In genomic region chr3:48463703-48464102, GRCh38 we compare ENCODE assay signal across 30 cellular contexts. TPM values are rescaled to one million over a fixed set of nuclear protein-coding genes. Genes with fewer than 3 reads are reported as not detected.
DNase-seq lines count a peak whose midpoint lies in the region; ATAC-seq and TF ChIP-seq lines count a peak whose summit lies in the region.
"Had no signal": no experiment of that assay in that cellular context is flagged by ENCODE, and none has a peak within 500 bp of the region (broad histone marks: within the 10 kb centered on the region; RNA-seq: fewer than 3 reads in every experiment).

No MANE protein-coding gene starts in this region.

- H3K36me3 Mint-ChIP-seq in activated CD8-positive, alpha-beta T cell treated with anti-CD3 and anti-CD28 coated beads, Interleukin-2, amount 10 ng/mL, durations not matched to agents 7 days and 5 days (ENCODE audit: low read depth), result peaks cover 61% of the 10 kb centered on the region
- H3K36me3 Mint-ChIP-seq in activated CD8-positive, alpha-beta T cell treated with anti-CD3 and anti-CD28 coated beads for 36 hours (ENCODE audit: low read depth), result peaks cover 41% of the 10 kb centered on the region
- peaks cover 13% of the 10 kb centered on the region for H3K36me3 Mint-ChIP-seq in HFFc6 (ENCODE audit: low read depth)

- no peaks in the 10 kb centered on the region; the same call in 1 of the 2 replicates for H4K20me1 ChIP-seq in OCI-LY7 (ENCODE audit: insufficient read depth, low read length)

- DNase-seq in activated CD8-positive, alpha-beta T cell treated with anti-CD3 and anti-CD28 coated beads, Interleukin-2, amount 10 ng/mL, durations not matched to agents 7 days and 5 days, result no peak
- no peak for DNase-seq in activated CD8-positive, alpha-beta T cell treated with anti-CD3 and anti-CD28 coated beads for 36 hours
- DNase-seq in HFFc6, result no peak
- peak; percentile 70 for DNase-seq in spleen
- no peak for DNase-seq in T-helper 9 cell
- no peak for DNase-seq in WERI-Rb-1
- no peak for DNase-seq in OCI-LY7 (ENCODE audit: low spot score)
- DNase-seq: activated CD4-positive, alpha-beta memory T cell treated with anti-CD3 and anti-CD28 coated beads for 36 hours; activated CD4-positive, CD25-positive, alpha-beta regulatory T cell treated with anti-CD3 and anti-CD28 coated beads, Interleukin-2, amount 50 U/mL, for 72 hours; activated CD8-positive, alpha-beta memory T cell treated with anti-CD3 and anti-CD28 coated beads, Interleukin-2, amount 50 U/mL, for 48 hours; anterior cingulate cortex; CD4-positive, alpha-beta memory T cell; effector CD4-positive, alpha-beta T cell; GOT3; hypothalamus; left lung; MG63; NCI-H1105; NCI-H187; NCI-H510A treated with DMSO at 0.1 percent for 48 hours; right lobe of liver; RPMI8226; stimulated activated CD4-positive, alpha-beta T cell treated with anti-CD3 and anti-CD28 coated beads, Interleukin-12 subunit alpha, Interleukin-12 subunit beta, amount 100 ng/mL, for 4 hours; stimulated activated CD4-positive, alpha-beta T cell treated with anti-CD3 and anti-CD28 coated beads, Interleukin-2, amount 100 ng/mL, for 48 hours; transverse colon had no signal

- 80 to 83% methylated on average over 1 of the region's 9 CpGs for WGBS in gastroesophageal sphincter (ENCODE audit: low coverage in 1 of 2), 2 donors
- WGBS in spleen, 5 donors, result 78 to 97% (median 82%) methylated on average over 6 to 9 of the region's 9 CpGs

- no peak overlapping the region for H2AFZ ChIP-seq in OCI-LY7 (ENCODE audit: low read length)

- H3K27ac ChIP-seq in gastroesophageal sphincter (peak overlapping the region in 3 of 4 donors; percentile 97 to 98 (median 97)), spleen (peak overlapping the region in 2 of 8 donors; percentile 92 to 99), WERI-Rb-1 (no peak overlapping the region), OCI-LY7 (ENCODE audit: low read depth, low read length, poor library complexity, severe bottlenecking) (no peak overlapping the region)
- H3K27ac ChIP-seq: epithelial cell of prostate, right lobe of liver had no signal

- no TSS peak for BruUV-seq in OCI-LY7 (replicated peaks; lab: Mats Ljungman, UMichigan)

- H3K27me3 ChIP-seq in gastroesophageal sphincter (no peaks in the 10 kb centered on the region), spleen (replicated peaks in 1 of 7) (no peaks in the 10 kb centered on the region), WERI-Rb-1 (ENCODE audit: insufficient read depth, low read depth, severe bottlenecking) (no peaks in the 10 kb centered on the region)
- H3K27me3 ChIP-seq: left lung, MG63, right lobe of liver, transverse colon had no signal

- no peaks in the 10 kb centered on the region for H3K9me2 ChIP-seq in OCI-LY7 (ENCODE audit: insufficient read depth, low read length)

- no peak for TF ChIP-seq EP300 in gastroesophageal sphincter (IDR thresholded peaks at IDR 0.05)

- POLR2A ChIA-PET in activated CD8-positive, alpha-beta T cell treated with anti-CD3 and anti-CD28 coated beads, Interleukin-2, amount 10 ng/mL, durations not matched to agents 7 days and 5 days (lab: Charles Lee), result interaction anchor here (0.8 to 2.1 kb wide), 5 partner anchors 9 to 51 kb away, joined by 3 to 8 read pairs (median 5); partner anchors contain the start of genes ATRIP, CCDC51 and TMA7
- POLR2A ChIA-PET in activated CD8-positive, alpha-beta T cell treated with anti-CD3 and anti-CD28 coated beads for 36 hours (lab: Charles Lee), result interaction anchor here (0.8 to 1.6 kb wide), 4 partner anchors 9 to 30 kb away, joined by 3 to 8 read pairs (median 4); partner anchors contain the start of gene ATRIP
- POLR2A ChIA-PET in OCI-LY7 (lab: Charles Lee), result interaction anchor here (0.6 to 1.6 kb wide), 2 partner anchors 9 to 441 kb away, joined by 3 to 5 read pairs; no protein-coding TSS in a partner anchor

- H3K36me3 ChIP-seq in gastroesophageal sphincter (peaks cover 0 to 66% of the 10 kb centered on the region in 2 donors), spleen (peaks cover 0 to 85% (median 45%) of the 10 kb centered on the region in 6 donors), WERI-Rb-1 (peaks cover 46% of the 10 kb centered on the region), OCI-LY7 (ENCODE audit: insufficient read depth, low read length) (peaks cover 58% of the 10 kb centered on the region)

- no peaks in the 10 kb centered on the region for H3K9me3 Mint-ChIP-seq in activated CD8-positive, alpha-beta T cell treated with anti-CD3 and anti-CD28 coated beads, Interleukin-2, amount 10 ng/mL, durations not matched to agents 7 days and 5 days (ENCODE audit: insufficient read depth)
- no peaks in the 10 kb centered on the region for H3K9me3 Mint-ChIP-seq in activated CD8-positive, alpha-beta T cell treated with anti-CD3 and anti-CD28 coated beads for 36 hours
- H3K9me3 Mint-ChIP-seq in HFFc6, result no peaks in the 10 kb centered on the region
- H3K9me3 Mint-ChIP-seq: activated CD4-positive, alpha-beta memory T cell treated with anti-CD3 and anti-CD28 coated beads for 36 hours; activated naive CD4-positive, alpha-beta T cell treated with anti-CD3 and anti-CD28 coated beads, Interleukin-2, amount 50 U/mL, for 72 hours; CD4-positive, alpha-beta memory T cell; mesothelial cell of epicardium had no signal

- TF ChIP-seq CTCF in activated CD8-positive, alpha-beta T cell treated with anti-CD3 and anti-CD28 coated beads for 36 hours (IDR thresholded peaks at IDR 0.05), result no peak
- TF ChIP-seq CTCF in HFFc6 (IDR thresholded peaks at IDR 0.05), result no peak
- no peak for TF ChIP-seq CTCF in gastroesophageal sphincter (IDR thresholded peaks at IDR 0.05)
- TF ChIP-seq CTCF in spleen (IDR thresholded peaks at IDR 0.05 in 8 of 11, conservative IDR thresholded peaks at IDR 0.05 in 3 of 11), result no peak
- no peak for TF ChIP-seq CTCF in WERI-Rb-1 (IDR thresholded peaks at IDR 0.05; ENCODE audit: low read depth, low read length)
- TF ChIP-seq CTCF in OCI-LY7 (conservative IDR thresholded peaks at IDR 0.05; ENCODE audit: low read length), result no peak

- H3K27me3 Mint-ChIP-seq in activated CD8-positive, alpha-beta T cell treated with anti-CD3 and anti-CD28 coated beads, Interleukin-2, amount 10 ng/mL, durations not matched to agents 7 days and 5 days (ENCODE audit: low read depth), result no peaks in the 10 kb centered on the region
- H3K27me3 Mint-ChIP-seq in activated CD8-positive, alpha-beta T cell treated with anti-CD3 and anti-CD28 coated beads for 36 hours, result no peaks in the 10 kb centered on the region
- H3K27me3 Mint-ChIP-seq in HFFc6 (ENCODE audit: insufficient read depth), result no peaks in the 10 kb centered on the region; the same call in 1 of the 2 replicates
- H3K27me3 Mint-ChIP-seq: activated CD4-positive, alpha-beta memory T cell treated with anti-CD3 and anti-CD28 coated beads for 36 hours; CD4-positive, alpha-beta memory T cell; progenitor cell of endocrine pancreas had no signal

- H3K4me3 ChIP-seq in gastroesophageal sphincter (no peak overlapping the region), spleen (no peak overlapping the region), WERI-Rb-1 (ENCODE audit: low read depth, low read length) (no peak overlapping the region), OCI-LY7 (ENCODE audit: low read depth, low read length, poor library complexity, severe bottlenecking) (no peak overlapping the region)
- H3K4me3 ChIP-seq: left lung, MG63, right lobe of liver, transverse colon had no signal

- H3K27ac Mint-ChIP-seq in activated CD8-positive, alpha-beta T cell treated with anti-CD3 and anti-CD28 coated beads, Interleukin-2, amount 10 ng/mL, durations not matched to agents 7 days and 5 days, result peak overlapping the region; percentile 58
- no peak overlapping the region for H3K27ac Mint-ChIP-seq in activated CD8-positive, alpha-beta T cell treated with anti-CD3 and anti-CD28 coated beads for 36 hours
- H3K27ac Mint-ChIP-seq in HFFc6, result peak overlapping the region; percentile 61
- H3K27ac Mint-ChIP-seq: activated CD4-positive, alpha-beta memory T cell treated with anti-CD3 and anti-CD28 coated beads for 36 hours; mesothelial cell of epicardium; progenitor cell of endocrine pancreas had no signal

- no peak overlapping the region for H3K4me3 Mint-ChIP-seq in activated CD8-positive, alpha-beta T cell treated with anti-CD3 and anti-CD28 coated beads, Interleukin-2, amount 10 ng/mL, durations not matched to agents 7 days and 5 days
- no peak overlapping the region for H3K4me3 Mint-ChIP-seq in activated CD8-positive, alpha-beta T cell treated with anti-CD3 and anti-CD28 coated beads for 36 hours
- H3K4me3 Mint-ChIP-seq in HFFc6, result no peak overlapping the region
- H3K4me3 Mint-ChIP-seq: activated CD4-positive, alpha-beta memory T cell treated with anti-CD3 and anti-CD28 coated beads for 36 hours; mesothelial cell of epicardium had no signal

- CTCF ChIA-PET in activated CD8-positive, alpha-beta T cell treated with anti-CD3 and anti-CD28 coated beads, Interleukin-2, amount 10 ng/mL, durations not matched to agents 7 days and 5 days (lab: Charles Lee), result interaction anchor here (0.9 to 21.8 kb wide), 5 partner anchors 27 to 86 kb away, joined by 3 to 208 read pairs (median 4); no protein-coding TSS in a partner anchor
- CTCF ChIA-PET in activated CD8-positive, alpha-beta T cell treated with anti-CD3 and anti-CD28 coated beads for 36 hours (lab: Charles Lee), result interaction anchor here (1.1 to 2.4 kb wide), 4 partner anchors 17 to 85 kb away, joined by 3 to 8 read pairs (median 4); partner anchors contain the start of gene ATRIP
- CTCF ChIA-PET in OCI-LY7 (lab: Charles Lee; ENCODE audit: unreplicated experiment), result interaction anchor here (0.6 to 1.1 kb wide), 2 partner anchors 10 to 88 kb away, joined by 4 read pairs; no protein-coding TSS in a partner anchor

- TF ChIP-seq POLR2A in gastroesophageal sphincter (IDR thresholded peaks at IDR 0.05), result no peak
- TF ChIP-seq POLR2A in spleen (IDR thresholded peaks at IDR 0.05), result no peak

- peaks cover 19% of the 10 kb centered on the region; the same call in 1 of the 2 replicates for H3K79me2 ChIP-seq in OCI-LY7 (ENCODE audit: insufficient read depth, low read depth, low read length)

- H3K4me2 ChIP-seq in OCI-LY7 (ENCODE audit: low read length), result no peak overlapping the region

- no peaks in the 10 kb centered on the region for H3K9me3 ChIP-seq in gastroesophageal sphincter
- H3K9me3 ChIP-seq in spleen, result no peaks in the 10 kb centered on the region
- H3K9me3 ChIP-seq in WERI-Rb-1 (ENCODE audit: severe bottlenecking), result no peaks in the 10 kb centered on the region
- H3K9me3 ChIP-seq in OCI-LY7 (ENCODE audit: low read length), result no peaks in the 10 kb centered on the region
- H3K9me3 ChIP-seq: left lung, MG63, right lobe of liver, transverse colon had no signal

- peaks cover 46% of the 10 kb centered on the region for H3K4me1 Mint-ChIP-seq in activated CD8-positive, alpha-beta T cell treated with anti-CD3 and anti-CD28 coated beads, Interleukin-2, amount 10 ng/mL, durations not matched to agents 7 days and 5 days (ENCODE audit: low read depth)
- H3K4me1 Mint-ChIP-seq in activated CD8-positive, alpha-beta T cell treated with anti-CD3 and anti-CD28 coated beads for 36 hours (ENCODE audit: low read depth), result peaks cover 22% of the 10 kb centered on the region
- H3K4me1 Mint-ChIP-seq in HFFc6 (ENCODE audit: low read depth), result peaks cover 38% of the 10 kb centered on the region

- ATAC-seq in activated CD8-positive, alpha-beta T cell treated with anti-CD3 and anti-CD28 coated beads, Interleukin-2, amount 10 ng/mL, durations not matched to agents 7 days and 5 days, result no peak
- no peak for ATAC-seq in activated CD8-positive, alpha-beta T cell treated with anti-CD3 and anti-CD28 coated beads for 36 hours
- no peak for ATAC-seq in gastroesophageal sphincter
- ATAC-seq: activated naive CD4-positive, alpha-beta T cell treated with anti-CD3 and anti-CD28 coated beads, Interleukin-2, amount 50 U/mL, for 72 hours; left lung; right lobe of liver had no signal

- H3K4me1 ChIP-seq in gastroesophageal sphincter, result peaks cover 4 to 43% (median 30%) of the 10 kb centered on the region in 3 donors
- peaks cover 26 to 46% (median 39%) of the 10 kb centered on the region in 6 donors for H3K4me1 ChIP-seq in spleen
- H3K4me1 ChIP-seq in OCI-LY7 (ENCODE audit: insufficient read depth, low read length, poor library complexity, severe bottlenecking), result peaks cover 31% of the 10 kb centered on the region

- intact Hi-C loops in activated CD8-positive, alpha-beta T cell treated with anti-CD3 and anti-CD28 coated beads for 36 hours (cut with micrococcal nuclease), result no loop called here
- intact Hi-C loops in spleen (cut with DNase I; ENCODE audit: low total_unique reads), result loop anchor here (5.0 kb wide), 1 partner anchor 89 kb away; no protein-coding TSS in a partner anchor
- intact Hi-C loops in OCI-LY7 (cut with micrococcal nuclease; ENCODE audit: unreplicated experiment), result no loop called here

RNA-seq across cellular contexts. Expression of gene ATRIP, which starts 17.2 kb away (rescaled TPM):
- 10 to 100 TPM; 18.8 to 20.3 TPM for total RNA-seq in activated CD8-positive, alpha-beta T cell treated with anti-CD3 and anti-CD28 coated beads, Interleukin-2, amount 10 ng/mL, durations not matched to agents 7 days and 5 days
- total RNA-seq in activated CD8-positive, alpha-beta T cell treated with anti-CD3 and anti-CD28 coated beads for 36 hours, result 10 to 100 TPM; 12.4 to 15.0 TPM
- 10 to 100 TPM in 1 of 6 experiments, 1 to 10 TPM in 5; 7.0 to 10.5 (median 8.2) TPM for total RNA-seq in HFFc6 (2021; fragmentation: NEBNext Ultra II Directional; extraction: Animal tissue kit (Norgen Biotek cat#: 25700))
- 1 to 10 TPM; 3.0 to 6.8 (median 5.2) TPM for total RNA-seq in gastroesophageal sphincter
- 10 to 100 TPM in 1 of 7 donors, 1 to 10 TPM in 6; 6.4 to 10.0 (median 7.0) TPM for total RNA-seq in spleen
- 1 to 10 TPM; 5.2 to 5.7 (median 5.2) TPM for polyA plus RNA-seq in spleen
- total RNA-seq in OCI-LY7 (2014; rRNA removed; shearing (Covaris generic)), result 16.3 and 16.8 TPM in 2 replicates
- 20.3 and 24.5 TPM in 2 replicates for total RNA-seq in OCI-LY7 (2022)

RNA-seq across cellular contexts. Expression of gene TMA7, which starts 23.6 kb away (rescaled TPM):
- 100 to 1,000 TPM; 339 to 364 TPM for total RNA-seq in activated CD8-positive, alpha-beta T cell treated with anti-CD3 and anti-CD28 coated beads, Interleukin-2, amount 10 ng/mL, durations not matched to agents 7 days and 5 days
- total RNA-seq in activated CD8-positive, alpha-beta T cell treated with anti-CD3 and anti-CD28 coated beads for 36 hours, result 100 to 1,000 TPM; 312 to 334 TPM
- 100 to 1,000 TPM; 213 to 341 (median 280) TPM for total RNA-seq in HFFc6 (2021; fragmentation: NEBNext Ultra II Directional; extraction: Animal tissue kit (Norgen Biotek cat#: 25700))
- total RNA-seq in gastroesophageal sphincter (100 to 1,000 TPM; 200 to 329 (median 260) TPM), spleen (100 to 1,000 TPM; 145 to 258 (median 170) TPM), OCI-LY7 (2022) (226 and 250 TPM in 2 replicates)
- 100 to 1,000 TPM; 606 to 753 (median 701) TPM for polyA plus RNA-seq in spleen
- 313 and 486 TPM in 2 replicates for total RNA-seq in OCI-LY7 (2014; rRNA removed; shearing (Covaris generic))

RNA-seq across cellular contexts. Expression of gene CCDC51, which starts 23.8 kb away (rescaled TPM):
- 10 to 100 TPM; 16.3 to 16.5 TPM for total RNA-seq in activated CD8-positive, alpha-beta T cell treated with anti-CD3 and anti-CD28 coated beads, Interleukin-2, amount 10 ng/mL, durations not matched to agents 7 days and 5 days
- 10 to 100 TPM; 25.3 to 28.3 TPM for total RNA-seq in activated CD8-positive, alpha-beta T cell treated with anti-CD3 and anti-CD28 coated beads for 36 hours
- 10 to 100 TPM; 10.1 to 15.3 (median 12.5) TPM for total RNA-seq in HFFc6 (2021; fragmentation: NEBNext Ultra II Directional; extraction: Animal tissue kit (Norgen Biotek cat#: 25700))
- total RNA-seq in gastroesophageal sphincter (10 to 100 TPM; 10.2 to 32.6 (median 26.3) TPM), spleen (10 to 100 TPM in 6 of 7 donors, 1 to 10 TPM in 1; 8.4 to 22.2 (median 18.7) TPM), OCI-LY7 (2022) (21.2 and 24.9 TPM in 2 replicates)
- polyA plus RNA-seq in spleen, result 10 to 100 TPM; 10.2 to 15.8 (median 12.4) TPM
- total RNA-seq in OCI-LY7 (2014; rRNA removed; shearing (Covaris generic)), result 22.0 and 23.0 TPM in 2 replicates

RNA-seq across cellular contexts. Expression of gene PLXNB1, which starts 33.8 kb away (rescaled TPM):
- 1 to 10 TPM in 1 of 2 experiments, under 1 TPM in 1; 0.76 to 1.7 TPM for total RNA-seq in activated CD8-positive, alpha-beta T cell treated with anti-CD3 and anti-CD28 coated beads, Interleukin-2, amount 10 ng/mL, durations not matched to agents 7 days and 5 days
- total RNA-seq in activated CD8-positive, alpha-beta T cell treated with anti-CD3 and anti-CD28 coated beads for 36 hours, result 1 to 10 TPM; 3.7 TPM
- total RNA-seq in HFFc6 (2021; fragmentation: NEBNext Ultra II Directional; extraction: Animal tissue kit (Norgen Biotek cat#: 25700)), result 10 to 100 TPM; 11.1 to 15.5 (median 12.8) TPM
- total RNA-seq in gastroesophageal sphincter (100 to 1,000 TPM; 125 to 186 (median 147) TPM), spleen (10 to 100 TPM; 31.8 to 95.9 (median 58.2) TPM), OCI-LY7 (2022) (6.4 and 7.7 TPM in 2 replicates)
- 10 to 100 TPM; 12.3 to 58.3 (median 35.8) TPM for polyA plus RNA-seq in spleen
- total RNA-seq in OCI-LY7 (2014; rRNA removed; shearing (Covaris generic)), result 4.4 and 14.9 TPM in 2 replicates

RNA-seq across cellular contexts. Expression of gene SHISA5, which starts 40.3 kb away (rescaled TPM):
- total RNA-seq in activated CD8-positive, alpha-beta T cell treated with anti-CD3 and anti-CD28 coated beads, Interleukin-2, amount 10 ng/mL, durations not matched to agents 7 days and 5 days, result 100 to 1,000 TPM; 195 to 201 TPM
- total RNA-seq in activated CD8-positive, alpha-beta T cell treated with anti-CD3 and anti-CD28 coated beads for 36 hours, result 10 to 100 TPM; 65.9 to 71.4 TPM
- total RNA-seq in HFFc6 (2021; fragmentation: NEBNext Ultra II Directional; extraction: Animal tissue kit (Norgen Biotek cat#: 25700)), result 100 to 1,000 TPM; 266 to 286 (median 277) TPM
- total RNA-seq in gastroesophageal sphincter (100 to 1,000 TPM in 3 of 4 donors, 10 to 100 TPM in 1; 98.2 to 191 (median 122) TPM), spleen (100 to 1,000 TPM; 154 to 227 (median 182) TPM), OCI-LY7 (2022) (97.1 and 97.3 TPM in 2 replicates)
- polyA plus RNA-seq in spleen, result 100 to 1,000 TPM in 1 of 3 donors, 10 to 100 TPM in 2; 80.2 to 132 (median 85.6) TPM
- total RNA-seq in OCI-LY7 (2014; rRNA removed; shearing (Covaris generic)), result 80.5 and 102 TPM in 2 replicates

Comparison
In these comparisons a context has a peak if more than half of its experiments do, and no peak if none do; other contexts are left out.
1. H3K27ac ChIP-seq: peak in gastroesophageal sphincter (3 of 4); none in WERI-Rb-1 (single experiment) and OCI-LY7 (single experiment).